In genomic region chr4:74157743-74158560, GRCh38 we compare ENCODE assay signal across 1 cellular context.
TF ChIP-seq lines count a peak whose summit lies in the region.

TSS of gene MTHFD2L (plus strand) at chr4:74158118. CDS start at chr4:74158139, 21 bp downstream.

TF ChIP-seq in GM12878, 131 proteins besides CTCF, POLR2A, EP300 and RAD21 (continued from another document and continues in another):
- TF ChIP-seq E4F1 (IDR thresholded peaks at IDR 0.05; ENCODE audit: borderline replicate concordance, partially characterized antibody) (no peak), CREB1 (IDR thresholded peaks at IDR 0.05; ENCODE audit: low read depth) (peak; percentile 35; the same call in 1 of the 2 replicates), FOXM1 (IDR thresholded peaks at IDR 0.05; ENCODE audit: low read depth, low read length) (no peak), PML (IDR thresholded peaks at IDR 0.05; ENCODE audit: low read length) (peak; percentile 57; the same call in 1 of the 2 replicates), ZNF274 (IDR thresholded peaks at IDR 0.05; ENCODE audit: insufficient read depth, insufficient read length) (no peak), IRF3 (IDR thresholded peaks at IDR 0.05) (no peak), PAX8 (IDR thresholded peaks at IDR 0.05) (no peak), SPI1 (IDR thresholded peaks at IDR 0.05; ENCODE audit: borderline replicate concordance, insufficient read depth, low read depth, low read length) (no peak), RELB (IDR thresholded peaks at IDR 0.05; ENCODE audit: low read depth) (peak; percentile 59), TBL1XR1 (IDR thresholded peaks at IDR 0.05; ENCODE audit: low read depth, low read length) (no peak), PRDM15 (CRISPR knock-in tag; IDR thresholded peaks at IDR 0.05) (no peak), MEF2B (IDR thresholded peaks at IDR 0.05; ENCODE audit: partially characterized antibody, poor library complexity, severe bottlenecking) (no peak), SRF (IDR thresholded peaks at IDR 0.05; ENCODE audit: low read depth in 2 of 2, low read length in 2 of 2) (0 out of 4 replicates have a peak, but pooled peaks of 1 of the 2 experiments have one; percentile 48), NR2C2 (IDR thresholded peaks at IDR 0.05; ENCODE audit: borderline replicate concordance, control insufficient read depth, insufficient read length, low read depth) (no peak), ATF3 (IDR thresholded peaks at IDR 0.05; ENCODE audit: borderline replicate concordance, extremely low read depth, low read depth, low read length) (no peak), FOS (IDR thresholded peaks at IDR 0.05; ENCODE audit: borderline replicate concordance, extremely low read depth, insufficient read length) (no peak), ETV6 (conservative IDR thresholded peaks at IDR 0.05 in 1 of 2, IDR thresholded peaks at IDR 0.05 in 1 of 2; ENCODE audit: borderline replicate concordance in 1 of 2, low read depth in 1 of 2) (no peak), STAT1 (conservative IDR thresholded peaks at IDR 0.05) (no peak), ATF7 (IDR thresholded peaks at IDR 0.05; ENCODE audit: low read depth) (no peak), TCF7 (IDR thresholded peaks at IDR 0.05; ENCODE audit: borderline replicate concordance) (no peak), HDGF (IDR thresholded peaks at IDR 0.05) (peak; percentile 76; the same call in 1 of the 2 replicates), TARDBP (IDR thresholded peaks at IDR 0.05; ENCODE audit: borderline replicate concordance) (no peak), ZNF592 (IDR thresholded peaks at IDR 0.05) (no peak), ELK1 (IDR thresholded peaks at IDR 0.05; ENCODE audit: low read depth, low read length) (peak; percentile 63; the same call in 1 of the 2 replicates), LARP7 (IDR thresholded peaks at IDR 0.05) (peak; percentile 83), NKRF (conservative IDR thresholded peaks at IDR 0.05) (peak; percentile 74; the same call in 1 of the 2 replicates), ZBTB4 (CRISPR knock-in tag; IDR thresholded peaks at IDR 0.05) (no peak), CHD1 (IDR thresholded peaks at IDR 0.05; ENCODE audit: low read depth, low read length) (0 out of 2 replicates have a peak, but pooled peaks have one; percentile 17), ESRRA (IDR thresholded peaks at IDR 0.05; ENCODE audit: low read length) (0 out of 2 replicates have a peak, but pooled peaks have one; percentile 36), ZSCAN29 (IDR thresholded peaks at IDR 0.05) (peak; percentile 51; the same call in 1 of the 2 replicates)
